8 cellular contexts compared by ENCODE assay signal in genomic region chr7:105352018-105352612, GRCh38. TPM values are rescaled to one million over a fixed set of nuclear protein-coding genes. Genes with fewer than 3 reads are reported as not detected.
A peak's percentile ranks its signal among the peaks of the same experiment; 100 is the strongest.
DNase-seq lines count a peak whose midpoint lies in the region; ATAC-seq, FAIRE-seq and TF ChIP-seq lines count a peak whose summit lies in the region.

No MANE protein-coding gene starts in this region.

- SMC1A ChIA-PET in GM12878 (lab: Charles Lee; ENCODE audit: uncharacterized antibody, unreplicated experiment): interaction anchor here (0.7 to 3.4 kb wide), 20 partner anchors 10 to 455 kb away, joined by 3 to 16 read pairs (median 4); partner anchors contain the start of gene KMT2E

- CTCF ChIA-PET in GM12878 (lab: Yijun Ruan, JAX): interaction anchor here (0.5 to 1.5 kb wide), 7 partner anchors 32 to 234 kb away, joined by 3 to 6 read pairs (median 3); partner anchors contain the start of gene SRPK2

- H2AFZ ChIP-seq in GM12878 (ENCODE audit: control insufficient read depth, low read depth, low read length): peak overlapping the region; percentile 46; the same call in 1 of the 2 replicates

- WGBS in GM12878 (ENCODE audit: insufficient coverage, insufficient replicate concordance, low lambda C conversion rate, missing lambda C conversion rate): 0% methylated on average over 3 of the region's 3 CpGs

- peak; percentile 22 to 61; a peak in 2 of 4 replicates for TF ChIP-seq EP300 in GM12878 (IDR thresholded peaks at IDR 0.05; ENCODE audit: borderline replicate concordance in 1 of 2, control insufficient read depth in 1 of 2, low read depth in 2 of 2, low read length in 2 of 2)

- peak overlapping the region; percentile 62 for H3K27ac ChIP-seq in GM12878 (ENCODE audit: control insufficient read depth, insufficient read depth)

- RAD21 ChIA-PET in GM12878 (lab: Charles Lee; ENCODE audit: unreplicated experiment): interaction anchor here (0.8 to 3.6 kb wide), 13 partner anchors 15 to 234 kb away, joined by 3 to 12 read pairs (median 4); partner anchors contain the start of gene SRPK2

- peak; percentile 40; the same call in 1 of the 2 replicates for TF ChIP-seq POLR2A in GM12878 (IDR thresholded peaks at IDR 0.05; ENCODE audit: low read depth, low read length)

- in situ Hi-C loops in ACHN (cut with HindIII; ENCODE audit: low pct_ligation_motif_present, low pct_unique_long_range_greater_than_20kb, low sequenced_read_pairs) (no loop called here), GM12878 (cut with MboI) (no loop called here)

- H3K79me2 ChIP-seq in GM12878 (ENCODE audit: control insufficient read depth, insufficient read depth, low read length): peaks cover 26% of the 10 kb centered on the region

- no peak for TF ChIP-seq RAD21 in GM12878 (IDR thresholded peaks at IDR 0.05; ENCODE audit: insufficient read depth, low read depth, low read length)

- no peaks in the 10 kb centered on the region for H3K27me3 ChIP-seq in GM12878 (replicated peaks in 1 of 2; ENCODE audit: control insufficient read depth in 2 of 2, insufficient read depth in 2 of 2, low read length in 1 of 2)

- H3K4me1 ChIP-seq in GM12878 (ENCODE audit: control insufficient read depth, insufficient read depth, low read length): peaks cover 43% of the 10 kb centered on the region

- BruUV-seq in GM12878 (replicated peaks; lab: Mats Ljungman, UMichigan): no TSS peak

- TF ChIP-seq CTCF in GM12878 (IDR thresholded peaks at IDR 0.05 in 2 of 3, conservative IDR thresholded peaks at IDR 0.05 in 1 of 3; ENCODE audit: control insufficient read depth in 2 of 3, extremely low read depth in 1 of 3, insufficient read depth in 1 of 3, low read depth in 3 of 3, low read length in 3 of 3): no peak

- DNase-seq in ACHN (peak; percentile 38), GM19240 (ENCODE audit: insufficient read length, low spot score) (peak; percentile 29), T-helper 1 cell (peak in 4 of 5 donors; percentile 32 to 90 (median 40)), GM12878 (ENCODE audit: low read depth, low spot score) (peak; percentile 93), kidney tubule cell (ENCODE audit: low spot score) (peak; percentile 27), NCI-H2081 treated with DMSO at 0.1 percent for 48 hours (lab: John Stamatoyannopoulos, UW) (no peak)
- peak; percentile 19 to 23 (median 21) for DNase-seq in stimulated activated CD4-positive, alpha-beta T cell treated with anti-CD3 and anti-CD28 coated beads, TNF-alpha, amount 100 ng/mL, for 24 hours (ENCODE audit: low read depth in 3 of 3)

- H3K9ac ChIP-seq in GM12878 (ENCODE audit: control insufficient read depth, insufficient read depth, low read length): peak overlapping the region; percentile 8; the same call in 1 of the 2 replicates

- ATAC-seq in HG03442 (IDR thresholded peaks at IDR 0.05; ENCODE audit: unreplicated experiment): peak; percentile 90
- ATAC-seq in GM12878: peak; percentile 91

- FAIRE-seq in GM12878 (lab: Jason Lieb, UNC): peak; percentile 23

- intact Hi-C loops in GM12878 (cut with micrococcal nuclease; ENCODE audit: unreplicated experiment): loop anchor here (5.0 kb wide), 1 partner anchor 35 kb away; the partner anchor contains the start of gene SRPK2

- POLR2A ChIA-PET in GM12878 (lab: Charles Lee): interaction anchor here (0.6 to 2.9 kb wide), 10 partner anchors 8 to 408 kb away, joined by 3 to 11 read pairs (median 4); no protein-coding TSS in a partner anchor

- H4K20me1 ChIP-seq in GM12878 (ENCODE audit: control insufficient read depth, insufficient read depth): no peaks in the 10 kb centered on the region

- H3K4me2 ChIP-seq in GM12878 (ENCODE audit: control insufficient read depth, insufficient read depth): peak overlapping the region; percentile 81

- no peak overlapping the region for H3K4me3 ChIP-seq in GM12878

- H3K36me3 ChIP-seq in GM12878 (ENCODE audit: control insufficient read depth in 2 of 2, insufficient read depth in 2 of 2, low read length in 1 of 2): no peaks in the 10 kb centered on the region

- H3K9me3 ChIP-seq in GM12878 (replicated peaks; ENCODE audit: control insufficient read depth, insufficient read depth, low read length): no peaks in the 10 kb centered on the region

TF ChIP-seq in GM12878, 131 proteins besides CTCF, POLR2A, EP300 and RAD21 (continues in another document):
- TF ChIP-seq IKZF1 (conservative IDR thresholded peaks at IDR 0.05): peak; percentile 94
- TF ChIP-seq EED (IDR thresholded peaks at IDR 0.05; ENCODE audit: low read depth): peak; percentile 76
- TF ChIP-seq CREB1 (IDR thresholded peaks at IDR 0.05; ENCODE audit: low read depth): 0 out of 2 replicates have a peak, but pooled peaks have one; percentile 23
- TF ChIP-seq POU2F2 (IDR thresholded peaks at IDR 0.05; ENCODE audit: borderline replicate concordance, low read depth, low read length): peak; percentile 80; the same call in 1 of the 3 replicates
- TF ChIP-seq NBN (IDR thresholded peaks at IDR 0.05): peak; percentile 73; the same call in 1 of the 2 replicates
- no peak for TF ChIP-seq SP1 (IDR thresholded peaks at IDR 0.05; ENCODE audit: low read depth, low read length)
- TF ChIP-seq CBFB (IDR thresholded peaks at IDR 0.05; ENCODE audit: low read depth): peak; percentile 74; the same call in 1 of the 2 replicates
- TF ChIP-seq SIX5 (IDR thresholded peaks at IDR 0.05; ENCODE audit: low read depth, low read length, severe bottlenecking): no peak
- TF ChIP-seq ATF7 (IDR thresholded peaks at IDR 0.05; ENCODE audit: low read depth): peak; percentile 80
- peak; percentile 91 for TF ChIP-seq PKNOX1 (IDR thresholded peaks at IDR 0.05)
- TF ChIP-seq NR2F1 (conservative IDR thresholded peaks at IDR 0.05): peak; percentile 73
- TF ChIP-seq TCF12 (IDR thresholded peaks at IDR 0.05; ENCODE audit: low read depth, low read length): no peak
- TF ChIP-seq RCOR1 (conservative IDR thresholded peaks at IDR 0.05; ENCODE audit: low read depth, low read length): 0 out of 2 replicates have a peak, but pooled peaks have one; percentile 23
- TF ChIP-seq YY1 (IDR thresholded peaks at IDR 0.05; ENCODE audit: low read depth, low read length): peak; percentile 54
- TF ChIP-seq ATF2 (IDR thresholded peaks at IDR 0.05; ENCODE audit: low read length): peak; percentile 13; the same call in 1 of the 2 replicates
- 0 out of 2 replicates have a peak, but pooled peaks have one; percentile 20 for TF ChIP-seq ZBED1 (IDR thresholded peaks at IDR 0.05; ENCODE audit: borderline replicate concordance)

RNA-seq across cellular contexts. Expression of gene SRPK2, which starts 36.6 kb away (rescaled TPM):
- total RNA-seq in GM12878 (2013; cell fraction: nucleolus; rRNA removed): 88.2 and 88.5 TPM in 2 replicates
- total RNA-seq in GM12878 (2014; rRNA removed) (23.3 and 26.5 TPM in 2 replicates), GM12878 (2014; rRNA removed; fragmentation: Illumina TruSeq; extraction: Trizol) (26.6 and 26.7 TPM in 2 replicates), GM12878 (2021) (30.2 and 32.8 TPM in 2 replicates)
- polyA plus RNA-seq in GM12878 (2011; ENCODE audit: low read depth): 13.9 TPM
- polyA plus RNA-seq in GM12878 (2011; rRNA removed) (20.4 and 26.5 TPM in 2 replicates), GM12878 (2014; fragmentation: Illumina TruSeq; extraction: Trizol) (25.4 and 25.7 TPM in 2 replicates), GM12878 (2014; fragmentation: Nextera tagmentation; extraction: Ambion mirVana) (10 to 100 TPM; 14.2 to 21.5 TPM), GM12878 (2014; rRNA removed) (12.4 and 13.2 TPM in 2 replicates), GM12878 (2016; fragmentation: Nextera tagmentation; extraction: Ambion mirVana) (10 to 100 TPM; 25.7 to 28.6 TPM)
- 8.8 and 12.5 TPM in 2 replicates for polyA plus RNA-seq in GM12878 (2011; cell fraction: cytosol; rRNA removed)
- 12.7 and 18.8 TPM in 2 replicates for polyA plus RNA-seq in GM12878 (2011; cell fraction: nucleus; rRNA removed)
- polyA plus RNA-seq in GM12878 (2012): 16.8 and 19.6 TPM in 2 replicates
- 22.7 and 27.8 TPM in 2 replicates for polyA minus RNA-seq in GM12878 (2011; rRNA and poly(A)+ RNA removed)
- polyA minus RNA-seq in GM12878 (2011; cell fraction: cytosol; rRNA and poly(A)+ RNA removed): 6.7 and 7.4 TPM in 2 replicates
- polyA minus RNA-seq in GM12878 (2011; cell fraction: nucleus; rRNA and poly(A)+ RNA removed): 19.2 and 25.5 TPM in 2 replicates
